16 cellular contexts compared by ENCODE assay signal in genomic region chr13:37194428-37194861, GRCh38.
DNase-seq lines count a peak whose midpoint lies in the region; TF ChIP-seq lines count a peak whose summit lies in the region.
"Had no signal": no experiment of that assay in that cellular context is flagged by ENCODE, and none has a peak within 500 bp of the region (broad histone marks: within the 10 kb centered on the region; RNA-seq: fewer than 3 reads in every experiment).

No MANE protein-coding gene starts in this region.

- no peak overlapping the region for H3K9ac ChIP-seq in fibroblast of lung (ENCODE audit: insufficient read depth, low read length)

- CTCF ChIA-PET in RWPE1 (lab: Yijun Ruan, JAX): interaction anchor here (0.7 kb wide), 1 partner anchor 16 kb away, joined by 4 read pairs; no protein-coding TSS in a partner anchor

- no peak for TF ChIP-seq CTCF in RWPE1 (conservative IDR thresholded peaks at IDR 0.05; ENCODE audit: low read depth)
- TF ChIP-seq CTCF in fibroblast of lung (conservative IDR thresholded peaks at IDR 0.05 in 1 of 2, IDR thresholded peaks at IDR 0.05 in 1 of 2; ENCODE audit: low read depth in 1 of 2, low read length in 2 of 2): no peak
- no peak for TF ChIP-seq CTCF in GM13977 (IDR thresholded peaks at IDR 0.05; ENCODE audit: extremely low read depth, insufficient read depth, missing control alignments)

- in situ Hi-C loops in GM13977 (cut with MboI; ENCODE audit: low pct_unique_long_range_greater_than_20kb, low sequenced_read_pairs, unreplicated experiment): no loop called here

- H3K79me2 ChIP-seq in ACC112 (ENCODE audit: control insufficient read depth, insufficient read depth, low read length, unreplicated experiment) (no peaks in the 10 kb centered on the region), fibroblast of lung (ENCODE audit: control insufficient read depth, insufficient read depth, low read length) (no peaks in the 10 kb centered on the region)

- H3K36me3 ChIP-seq in ACC112 (ENCODE audit: insufficient read depth, low read length): no peaks in the 10 kb centered on the region
- no peaks in the 10 kb centered on the region for H3K36me3 ChIP-seq in fibroblast of lung (ENCODE audit: control insufficient read depth, insufficient read depth, low read length)
- H3K36me3 ChIP-seq: esophagus squamous epithelium had no signal

- H3K27me3 ChIP-seq in ACC112 (ENCODE audit: insufficient read depth, low read length) (no peaks in the 10 kb centered on the region), fibroblast of lung (ENCODE audit: control insufficient read depth, insufficient read depth, low read length) (no peaks in the 10 kb centered on the region)
- H3K27me3 ChIP-seq: esophagus squamous epithelium had no signal

- peaks cover 18% of the 10 kb centered on the region for H3K4me1 ChIP-seq in ACC112 (ENCODE audit: control insufficient read depth, insufficient read depth, low read length, unreplicated experiment)
- no peaks in the 10 kb centered on the region for H3K4me1 ChIP-seq in fibroblast of lung (ENCODE audit: control insufficient read depth, extremely low read depth, insufficient read depth, low read length)
- H3K4me1 ChIP-seq: A549, esophagus squamous epithelium had no signal

- peak; percentile 84 for DNase-seq in LHCN-M2 (ENCODE audit: low read depth)
- DNase-seq in RWPE1 (ENCODE audit: low spot score): peak; percentile 19
- DNase-seq in fibroblast of lung (ENCODE audit: low read depth in 2 of 2): peak; percentile 54 to 92
- DNase-seq in GM13977 (ENCODE audit: low spot score): no peak
- DNase-seq in T-helper 2 cell treated with Interferon-gamma antibody and Interleukin-4, amounts not matched to agents 5 μg/mL and 100 μg/mL, for 36 hours (ENCODE audit: low spot score): no peak
- no peak for DNase-seq in NCI-H82 treated with DMSO at 0.1 percent for 48 hours (lab: John Stamatoyannopoulos, UW; ENCODE audit: unreplicated experiment)
- no peak for DNase-seq in NCI-H524 treated with DMSO at 0.1 percent for 48 hours (lab: John Stamatoyannopoulos, UW)
- DNase-seq: esophagus squamous epithelium; MM.1S; NCI-H226; stimulated activated CD8-positive, alpha-beta memory T cell treated with anti-CD3 and anti-CD28 coated beads, Interleukin-4, amount 100 ng/mL, for 48 hours; trophoblast cell had no signal

- POLR2A ChIA-PET in RWPE1 (lab: Yijun Ruan, JAX; ENCODE audit: low non-redundant PET): no interaction called here

- peaks cover 6% of the 10 kb centered on the region for H3K9me3 Mint-ChIP-seq in T-helper 2 cell treated with Interferon-gamma antibody and Interleukin-4, amounts not matched to agents 5 μg/mL and 100 μg/mL, for 36 hours
- H3K9me3 Mint-ChIP-seq: activated naive CD4-positive, alpha-beta T cell treated with anti-CD3 and anti-CD28 coated beads, Interleukin-2, amount 50 U/mL, for 24 hours had no signal

- H3K27me3 Mint-ChIP-seq in T-helper 2 cell treated with Interferon-gamma antibody and Interleukin-4, amounts not matched to agents 5 μg/mL and 100 μg/mL, for 36 hours (ENCODE audit: low read depth): no peaks in the 10 kb centered on the region
- H3K27me3 Mint-ChIP-seq: progenitor cell of endocrine pancreas had no signal

- H2AFZ ChIP-seq in ACC112 (ENCODE audit: low read length, unreplicated experiment): no peak overlapping the region
- no peak overlapping the region for H2AFZ ChIP-seq in fibroblast of lung (ENCODE audit: low read length)

- H3K4me3 ChIP-seq in ACC112 (ENCODE audit: low read depth, low read length) (peak overlapping the region; percentile 8; the same call in 1 of the 2 replicates), fibroblast of lung (replicated peaks in 1 of 4; ENCODE audit: control extremely low read depth in 1 of 4, insufficient read depth in 1 of 4, low read depth in 3 of 4, low read length in 4 of 4) (no peak overlapping the region)
- H3K4me3 ChIP-seq: A549, esophagus squamous epithelium had no signal

- no peaks in the 10 kb centered on the region for H3K4me1 Mint-ChIP-seq in T-helper 2 cell treated with Interferon-gamma antibody and Interleukin-4, amounts not matched to agents 5 μg/mL and 100 μg/mL, for 36 hours (ENCODE audit: low read depth)
- H3K4me1 Mint-ChIP-seq: activated naive CD4-positive, alpha-beta T cell treated with anti-CD3 and anti-CD28 coated beads, Interleukin-2, amount 50 U/mL, for 24 hours had no signal

- H3K4me3 Mint-ChIP-seq in T-helper 2 cell treated with Interferon-gamma antibody and Interleukin-4, amounts not matched to agents 5 μg/mL and 100 μg/mL, for 36 hours: no peak overlapping the region
- H3K4me3 Mint-ChIP-seq: activated naive CD4-positive, alpha-beta T cell treated with anti-CD3 and anti-CD28 coated beads, Interleukin-2, amount 50 U/mL, for 24 hours had no signal

- H3K36me3 Mint-ChIP-seq in T-helper 2 cell treated with Interferon-gamma antibody and Interleukin-4, amounts not matched to agents 5 μg/mL and 100 μg/mL, for 36 hours (ENCODE audit: low read depth): no peaks in the 10 kb centered on the region
- H3K36me3 Mint-ChIP-seq: activated naive CD4-positive, alpha-beta T cell treated with anti-CD3 and anti-CD28 coated beads, Interleukin-2, amount 50 U/mL, for 24 hours had no signal

- no peaks in the 10 kb centered on the region for H4K20me1 ChIP-seq in fibroblast of lung (ENCODE audit: control insufficient read depth, extremely low read depth, insufficient read depth, low read length)

- H3K27ac ChIP-seq in ACC112 (ENCODE audit: low read depth, low read length) (peak overlapping the region; percentile 93), RWPE1 (no peak overlapping the region), fibroblast of lung (ENCODE audit: insufficient read depth, low read length) (no peak overlapping the region)
- H3K27ac ChIP-seq: A549, esophagus squamous epithelium had no signal

- H3K27ac Mint-ChIP-seq in T-helper 2 cell treated with Interferon-gamma antibody and Interleukin-4, amounts not matched to agents 5 μg/mL and 100 μg/mL, for 36 hours: no peak overlapping the region
- H3K27ac Mint-ChIP-seq: activated naive CD4-positive, alpha-beta T cell treated with anti-CD3 and anti-CD28 coated beads, Interleukin-2, amount 50 U/mL, for 24 hours; progenitor cell of endocrine pancreas had no signal

- no peaks in the 10 kb centered on the region for H3K9me3 ChIP-seq in fibroblast of lung (ENCODE audit: control insufficient read depth, insufficient read depth, low read depth, low read length)
- H3K9me3 ChIP-seq: A549, esophagus squamous epithelium had no signal

- no peak overlapping the region for H3K4me2 ChIP-seq in fibroblast of lung (ENCODE audit: extremely low read depth, insufficient read depth, low read length)
- H3K4me2 ChIP-seq: A549 had no signal

Comparison
In these comparisons a context has a peak if more than half of its experiments do, and no peak if none do; other contexts are left out.
1. DNase-seq: peak in LHCN-M2 (single experiment), RWPE1 (single experiment) and fibroblast of lung (2 of 2); none in GM13977 (single experiment), T-helper 2 cell treated with Interferon-gamma antibody and Interleukin-4, amounts not matched to agents 5 μg/mL and 100 μg/mL, for 36 hours (single experiment), NCI-H82 treated with DMSO at 0.1 percent for 48 hours (single experiment) and NCI-H524 treated with DMSO at 0.1 percent for 48 hours (single experiment).